ENCODE assay signal across 8 cellular contexts in the genomic region with DNA sequence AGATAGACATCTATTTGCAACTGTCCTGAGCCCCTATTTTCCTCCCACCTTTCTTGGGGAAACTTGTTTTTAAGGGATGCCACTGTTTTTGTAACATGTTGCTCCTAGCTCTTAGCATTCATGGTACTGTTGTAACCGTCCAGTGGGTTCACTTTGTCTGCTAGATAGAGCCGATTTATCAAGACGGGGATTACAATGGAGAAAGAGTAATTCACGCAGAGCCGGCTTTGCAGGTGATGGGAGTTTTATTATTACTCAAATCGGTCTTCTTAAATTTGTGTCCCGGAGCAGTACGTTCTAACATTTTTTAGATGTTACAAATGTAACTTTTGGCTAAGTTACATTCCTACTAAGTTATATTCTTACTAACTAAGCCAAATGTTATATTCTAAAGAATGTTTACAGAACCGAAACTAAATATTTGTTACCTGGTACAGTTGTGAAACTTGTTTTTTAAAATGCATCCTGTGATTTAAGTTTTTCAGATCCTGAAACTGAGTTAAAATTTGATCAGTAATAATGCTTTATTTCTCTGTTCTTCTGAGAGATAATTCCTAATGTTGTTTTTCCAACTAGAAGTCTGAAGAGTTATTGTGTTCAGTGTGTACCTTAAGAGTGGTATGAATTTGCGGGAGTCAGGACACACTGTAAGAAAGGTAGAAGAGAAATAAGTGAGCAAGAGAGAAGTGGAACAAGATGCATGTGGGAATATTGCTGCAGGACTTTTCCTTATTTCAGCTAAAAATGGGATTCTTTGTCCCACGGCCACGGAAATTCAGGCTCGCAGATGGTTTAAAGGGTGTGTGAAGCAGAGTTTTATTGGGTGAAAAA. TPM values are rescaled to one million over a fixed set of nuclear protein-coding genes. Genes with fewer than 3 reads are reported as not detected.
DNase-seq lines count a peak whose midpoint lies in the region; ATAC-seq and TF ChIP-seq lines count a peak whose summit lies in the region.

No MANE protein-coding gene starts in this region.

- DNase-seq in NCI-H510A treated with DMSO at 0.1 percent for 48 hours (lab: John Stamatoyannopoulos, UW) (peak; percentile 46), NCI-H510A (lab: John Stamatoyannopoulos, UW) (no peak), SW480 (ENCODE audit: low spot score) (peak; percentile 58), fibroblast of the aortic adventitia (ENCODE audit: low read depth) (peak; percentile 46), psoas muscle (no peak), superior temporal gyrus (ENCODE audit: extremely low spot score) (no peak)

- peaks cover 9% of the 10 kb centered on the region for H3K4me1 ChIP-seq in psoas muscle

- peak overlapping the region; percentile 83 for H3K4me3 ChIP-seq in fibroblast of the aortic adventitia (ENCODE audit: low read depth, low read length)
- peak overlapping the region; percentile 74 for H3K4me3 ChIP-seq in psoas muscle

- ATAC-seq in psoas muscle = peak in 1 of 4 donors; percentile 34
- ATAC-seq in HG03460 (IDR thresholded peaks at IDR 0.05; ENCODE audit: unreplicated experiment) = no peak
- ATAC-seq in GM19455 (IDR thresholded peaks at IDR 0.05; ENCODE audit: unreplicated experiment) = no peak

- WGBS in psoas muscle, 3 donors = 9 to 18% (median 12%) methylated on average over 13 of the region's 13 CpGs

- intact Hi-C loops in psoas muscle (cut with DNase I) = no loop called here

- H3K9me3 ChIP-seq in psoas muscle = no peaks in the 10 kb centered on the region

- H3K27me3 ChIP-seq in psoas muscle (ENCODE audit: insufficient read depth in 3 of 3, low read length in 2 of 3) = no peaks in the 10 kb centered on the region

- H3K36me3 ChIP-seq in psoas muscle (ENCODE audit: insufficient read depth in 1 of 2, low read depth in 1 of 2) = peaks cover 0 to 4% of the 10 kb centered on the region in 2 donors

- peak overlapping the region; percentile 79 for H3K27ac ChIP-seq in psoas muscle

- TF ChIP-seq CTCF in fibroblast of the aortic adventitia (IDR thresholded peaks at IDR 0.05; ENCODE audit: insufficient read depth, low read length) = no peak
- TF ChIP-seq CTCF in psoas muscle (IDR thresholded peaks at IDR 0.05) = no peak

RNA-seq across cellular contexts. Expression of gene CLEC2D, which starts 20.6 kb away (rescaled TPM):
- 4.6 and 16.7 TPM in 2 replicates for total RNA-seq in fibroblast of the aortic adventitia (ENCODE audit: low replicate concordance)
- 1 to 10 TPM in 3 of 4 donors, under 1 TPM in 1; 0.97 to 2.5 (median 1.6) TPM for total RNA-seq in psoas muscle
- polyA plus RNA-seq in psoas muscle = under 1 TPM; 0.42 to 0.59 (median 0.56) TPM

RNA-seq across cellular contexts. Expression of gene KLRB1, which starts 41.2 kb away (rescaled TPM):
- total RNA-seq in fibroblast of the aortic adventitia (ENCODE audit: low replicate concordance) (not detected in 2 replicates), psoas muscle (under 1 TPM in 2 of 4 donors, not detected in 2; 0.26 to 0.30 TPM)
- under 1 TPM; 0.03 to 0.13 (median 0.05) TPM for polyA plus RNA-seq in psoas muscle

Comparison
In these comparisons a context has a peak if more than half of its experiments do, and no peak if none do; other contexts are left out.
1. DNase-seq: peak in NCI-H510A treated with DMSO at 0.1 percent for 48 hours (single experiment), SW480 (single experiment) and fibroblast of the aortic adventitia (single experiment); none in NCI-H510A (single experiment), psoas muscle (0 of 2) and superior temporal gyrus (single experiment).